Comparison of ENCODE assay signal across 8 cellular contexts in the genomic region with DNA sequence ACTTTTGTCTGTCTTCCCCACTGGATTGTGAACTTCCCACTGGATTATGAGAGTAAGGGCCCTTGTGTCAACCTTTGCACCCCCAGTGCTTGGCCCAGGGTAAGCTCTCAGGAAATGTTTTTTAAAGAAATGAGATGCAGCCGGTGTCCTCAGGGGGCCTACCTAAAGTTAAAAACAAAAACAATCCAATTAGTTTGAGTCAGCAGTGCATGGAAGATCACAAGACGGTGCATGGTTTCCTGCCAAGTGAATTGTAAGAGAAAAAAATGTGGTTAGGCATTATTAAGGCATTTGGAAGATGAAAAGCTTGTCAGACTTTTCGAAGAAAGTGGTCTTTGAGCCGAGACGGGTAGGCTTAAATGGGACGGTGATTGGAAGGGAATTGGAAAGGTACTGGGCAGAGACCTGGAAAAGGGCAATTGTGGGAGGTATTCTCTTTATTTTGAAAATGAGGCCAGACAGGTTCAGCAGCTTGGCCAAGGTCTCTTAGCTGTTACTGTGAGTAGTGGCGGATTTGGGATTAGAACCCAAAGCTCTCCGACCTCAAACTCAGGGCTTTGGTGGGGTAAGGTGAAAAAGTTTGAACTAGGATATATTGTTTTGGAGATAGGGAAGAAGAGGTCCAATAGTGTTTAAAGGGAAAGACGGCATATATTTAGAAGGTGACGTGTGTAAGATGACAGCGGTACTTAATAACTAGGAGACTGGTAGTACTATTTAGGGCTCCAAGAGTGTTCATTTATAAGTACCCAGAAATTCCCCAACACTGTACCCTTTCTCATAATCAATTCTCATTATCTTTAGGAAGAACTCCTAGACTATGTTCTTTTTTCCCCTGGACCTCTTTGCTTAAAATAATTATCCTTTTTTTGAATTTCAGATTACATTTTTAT. TPM values are rescaled to one million over a fixed set of nuclear protein-coding genes. Genes with fewer than 3 reads are reported as not detected.
DNase-seq lines count a peak whose midpoint lies in the region; ATAC-seq and TF ChIP-seq lines count a peak whose summit lies in the region.

No MANE protein-coding gene starts in this region.

- no peak for TF ChIP-seq CTCF in osteocyte (IDR thresholded peaks at IDR 0.05)

- no peaks in the 10 kb centered on the region for H3K27me3 Mint-ChIP-seq in osteocyte (ENCODE audit: unreplicated experiment)

- peak; percentile 77 for DNase-seq in DMS 273 (lab: John Stamatoyannopoulos, UW; ENCODE audit: unreplicated experiment)
- DNase-seq in LHCN-M2 (ENCODE audit: low read depth) = peak; percentile 72
- DNase-seq in activated naive CD4-positive, alpha-beta T cell treated with anti-CD3 and anti-CD28 coated beads, Interleukin-2, amount 50 U/mL, for 16 hours = peak; percentile 15
- peak; percentile 52 for DNase-seq in glomerular visceral epithelial cell (ENCODE audit: extremely low spot score)
- no peak for DNase-seq in osteocyte (ENCODE audit: extremely low spot score, unreplicated experiment)
- no peak for DNase-seq in SW 1271 (lab: John Stamatoyannopoulos, UW)
- no peak for DNase-seq in effector CD8-positive, alpha-beta T cell (lab: John Stamatoyannopoulos, UW)

- H3K27ac Mint-ChIP-seq in osteocyte (ENCODE audit: unreplicated experiment) = peak overlapping the region; percentile 94

- H3K9me3 Mint-ChIP-seq in osteocyte (ENCODE audit: unreplicated experiment) = no peaks in the 10 kb centered on the region

- H3K36me3 Mint-ChIP-seq in osteocyte (ENCODE audit: unreplicated experiment) = peaks cover 8% of the 10 kb centered on the region

- peak overlapping the region; percentile 94 for H3K4me3 Mint-ChIP-seq in osteocyte (ENCODE audit: unreplicated experiment)

- peaks cover 42% of the 10 kb centered on the region for H3K4me1 Mint-ChIP-seq in osteocyte (ENCODE audit: unreplicated experiment)

- ATAC-seq in GM21529 (IDR thresholded peaks at IDR 0.05; ENCODE audit: unreplicated experiment) = peak; percentile 43

RNA-seq across cellular contexts. Expression of a gene that starts 1.2 kb away (rescaled TPM):
- total RNA-seq in LHCN-M2 (2014; rRNA removed) (11.2 and 12.6 TPM in 2 replicates), osteocyte (16.0 and 16.9 TPM in 2 replicates)
- 15.3 TPM for polyA plus RNA-seq in LHCN-M2 (2012)

Comparison
In these comparisons a context has a peak if more than half of its experiments do, and no peak if none do; other contexts are left out.
1. DNase-seq: peak in DMS 273 (single experiment), LHCN-M2 (single experiment), activated naive CD4-positive, alpha-beta T cell treated with anti-CD3 and anti-CD28 coated beads, Interleukin-2, amount 50 U/mL, for 16 hours (single experiment) and glomerular visceral epithelial cell (single experiment); none in osteocyte (single experiment), SW 1271 (0 of 2) and effector CD8-positive, alpha-beta T cell (single experiment).